Comparison of ENCODE assay signal across 8 cellular contexts in genomic region chr1:77538956-77539509, GRCh38.
DNase-seq lines count a peak whose midpoint lies in the region; ATAC-seq and TF ChIP-seq lines count a peak whose summit lies in the region.

No MANE protein-coding gene starts in this region.

- H3K27ac Mint-ChIP-seq in activated CD8-positive, alpha-beta T cell treated with anti-CD3 and anti-CD28 coated beads for 36 hours = no peak overlapping the region

- no peaks in the 10 kb centered on the region for H3K9me3 Mint-ChIP-seq in activated CD8-positive, alpha-beta T cell treated with anti-CD3 and anti-CD28 coated beads for 36 hours

- ATAC-seq in GM18499 (IDR thresholded peaks at IDR 0.05; ENCODE audit: insufficient read depth, unreplicated experiment) = peak; percentile 54
- peak; percentile 70 for ATAC-seq in HG02588 (IDR thresholded peaks at IDR 0.05; ENCODE audit: unreplicated experiment)
- ATAC-seq in activated CD8-positive, alpha-beta T cell treated with anti-CD3 and anti-CD28 coated beads for 36 hours = no peak

- POLR2A ChIA-PET in activated CD8-positive, alpha-beta T cell treated with anti-CD3 and anti-CD28 coated beads for 36 hours (lab: Charles Lee) = no interaction called here

- H3K27me3 Mint-ChIP-seq in activated CD8-positive, alpha-beta T cell treated with anti-CD3 and anti-CD28 coated beads for 36 hours = no peaks in the 10 kb centered on the region

- CTCF ChIA-PET in activated CD8-positive, alpha-beta T cell treated with anti-CD3 and anti-CD28 coated beads for 36 hours (lab: Charles Lee) = no interaction called here

- H3K4me1 Mint-ChIP-seq in activated CD8-positive, alpha-beta T cell treated with anti-CD3 and anti-CD28 coated beads for 36 hours (ENCODE audit: low read depth) = no peaks in the 10 kb centered on the region

- H3K4me3 ChIP-seq in fibroblast of the aortic adventitia (ENCODE audit: low read depth, low read length) = no peak overlapping the region

- H3K4me3 Mint-ChIP-seq in activated CD8-positive, alpha-beta T cell treated with anti-CD3 and anti-CD28 coated beads for 36 hours = no peak overlapping the region

- intact Hi-C loops in posterior cingulate gyrus (cut with DNase I) = no loop called here
- intact Hi-C loops in activated CD8-positive, alpha-beta T cell treated with anti-CD3 and anti-CD28 coated beads for 36 hours (cut with micrococcal nuclease) = no loop called here

- no peaks in the 10 kb centered on the region for H3K36me3 Mint-ChIP-seq in activated CD8-positive, alpha-beta T cell treated with anti-CD3 and anti-CD28 coated beads for 36 hours (ENCODE audit: low read depth)

- no peak for TF ChIP-seq CTCF in fibroblast of the aortic adventitia (IDR thresholded peaks at IDR 0.05; ENCODE audit: insufficient read depth, low read length)
- no peak for TF ChIP-seq CTCF in activated CD8-positive, alpha-beta T cell treated with anti-CD3 and anti-CD28 coated beads for 36 hours (IDR thresholded peaks at IDR 0.05)

- DNase-seq in NCI-H524 (lab: John Stamatoyannopoulos, UW) (peak; percentile 28 to 74), fibroblast of the aortic adventitia (ENCODE audit: low read depth) (peak; percentile 90), stromal cell of bone marrow (ENCODE audit: low read depth) (peak; percentile 77), posterior cingulate gyrus (no peak), GF-D8 (lab: John Stamatoyannopoulos, UW) (no peak)
- DNase-seq in activated CD8-positive, alpha-beta T cell treated with anti-CD3 and anti-CD28 coated beads for 36 hours = no peak

Comparison
In these comparisons a context has a peak if more than half of its experiments do, and no peak if none do; other contexts are left out.
1. DNase-seq: peak in NCI-H524 (2 of 2), fibroblast of the aortic adventitia (single experiment) and stromal cell of bone marrow (single experiment); none in posterior cingulate gyrus (0 of 10), GF-D8 (single experiment) and activated CD8-positive, alpha-beta T cell treated with anti-CD3 and anti-CD28 coated beads for 36 hours (single experiment).